ENCODE assay signal across 11 cellular contexts in the genomic region with DNA sequence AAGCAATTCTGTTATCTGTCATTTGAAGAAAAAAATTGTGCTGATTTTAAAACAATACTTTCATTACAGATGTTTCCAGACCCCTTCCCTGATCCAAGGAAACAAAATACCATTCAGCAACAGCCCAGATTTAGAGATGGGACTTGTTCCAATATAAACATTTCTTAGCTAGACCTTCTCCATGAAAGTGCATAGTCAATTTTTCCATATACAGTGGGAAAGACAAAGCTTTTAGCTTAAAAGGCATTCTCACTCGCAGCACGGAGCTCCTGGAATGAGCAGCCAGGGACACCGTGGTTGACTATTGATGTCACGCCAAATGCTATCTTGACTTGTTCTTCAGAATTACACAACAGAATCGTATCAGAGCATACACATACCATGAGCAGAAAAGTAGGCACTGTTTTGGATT. TPM values are rescaled to one million over a fixed set of nuclear protein-coding genes. Genes with fewer than 3 reads are reported as not detected.
A peak's percentile ranks its signal among the peaks of the same experiment; 100 is the strongest.
DNase-seq lines count a peak whose midpoint lies in the region; FAIRE-seq and TF ChIP-seq lines count a peak whose summit lies in the region.
"Had no signal": no experiment of that assay in that cellular context is flagged by ENCODE, and none has a peak within 500 bp of the region (broad histone marks: within the 10 kb centered on the region; RNA-seq: fewer than 3 reads in every experiment).

No MANE protein-coding gene starts in this region.

- H3K4me3 ChIP-seq in mesenchymal stem cell (ENCODE audit: insufficient read depth in 1 of 2, low read depth in 1 of 2, low read length in 2 of 2) (peak overlapping the region in 1 of 2 experiments; percentile 44), transverse colon (no peak overlapping the region), H7 (ENCODE audit: insufficient read depth, low read depth, low read length) (no peak overlapping the region)

- H2AK5ac ChIP-seq in mesenchymal stem cell (ENCODE audit: low read length, severe bottlenecking): no peak overlapping the region

- no peak for TF ChIP-seq EP300 in transverse colon (IDR thresholded peaks at IDR 0.05; ENCODE audit: low read depth)

- TF ChIP-seq POLR2A in transverse colon (IDR thresholded peaks at IDR 0.05): no peak

- FAIRE-seq in endometrium (lab: Jason Lieb, UNC): peak; percentile 93

- no peak overlapping the region for H2AFZ ChIP-seq in mesenchymal stem cell (ENCODE audit: low read depth, low read length)

- no peaks in the 10 kb centered on the region for H3K27me3 ChIP-seq in mesenchymal stem cell (ENCODE audit: control insufficient read depth in 1 of 2, insufficient read depth in 1 of 2, low read length in 2 of 2)
- no peaks in the 10 kb centered on the region for H3K27me3 ChIP-seq in transverse colon
- H3K27me3 ChIP-seq in H7 (ENCODE audit: control insufficient read depth, insufficient read depth, low read length): no peaks in the 10 kb centered on the region

- in situ Hi-C loops in transverse colon (cut with MboI; ENCODE audit: low pct_ligation_motif_present in 1 of 4, low pct_unique_long_range_greater_than_20kb in 1 of 4, low sequenced_read_pairs in 3 of 4): no loop called here

- H3K27ac ChIP-seq in mesenchymal stem cell (ENCODE audit: low read length, poor library complexity, severe bottlenecking) (no peak overlapping the region), transverse colon (peak overlapping the region; percentile 62 to 88 (median 82)), caudate nucleus (ENCODE audit: low read depth, low read length) (no peak overlapping the region)

- no peak overlapping the region for H2BK12ac ChIP-seq in mesenchymal stem cell (ENCODE audit: low read length in 2 of 2)

- intact Hi-C loops in transverse colon (cut with DNase I; ENCODE audit: low total_unique reads): no loop called here

- H4K91ac ChIP-seq in mesenchymal stem cell (ENCODE audit: low read length): no peak overlapping the region

- H2BK15ac ChIP-seq in mesenchymal stem cell (ENCODE audit: low read depth, poor library complexity, severe bottlenecking): no peak overlapping the region

- H4K8ac ChIP-seq in mesenchymal stem cell (ENCODE audit: low read length): no peak overlapping the region

- H3K9me3 ChIP-seq in mesenchymal stem cell (ENCODE audit: control insufficient read depth, low read length): no peaks in the 10 kb centered on the region
- no peaks in the 10 kb centered on the region for H3K9me3 ChIP-seq in transverse colon

- no peak for TF ChIP-seq CTCF in transverse colon (IDR thresholded peaks at IDR 0.05)

- H3K23ac ChIP-seq in mesenchymal stem cell (ENCODE audit: low read length in 2 of 2): no peak overlapping the region

- no peaks in the 10 kb centered on the region for H3K79me1 ChIP-seq in mesenchymal stem cell (replicated peaks; ENCODE audit: low read length, poor library complexity, severe bottlenecking)

- no peak overlapping the region for H3K14ac ChIP-seq in mesenchymal stem cell (ENCODE audit: low read length in 2 of 2)

- WGBS in mesenchymal stem cell: 70% methylated on average over 5 of the region's 5 CpGs
- 54 to 56% methylated on average over 5 of the region's 5 CpGs for WGBS in transverse colon (ENCODE audit: low coverage in 1 of 2), 2 donors

- H3K4me2 ChIP-seq in mesenchymal stem cell (ENCODE audit: low read length, poor library complexity, severe bottlenecking): no peak overlapping the region

- H3K4me1 ChIP-seq in mesenchymal stem cell (ENCODE audit: control insufficient read depth, insufficient read depth, low read depth, low read length): no peaks in the 10 kb centered on the region
- peaks cover 16 to 55% (median 20%) of the 10 kb centered on the region in 4 donors for H3K4me1 ChIP-seq in transverse colon

- no peak overlapping the region for H3K4ac ChIP-seq in mesenchymal stem cell (ENCODE audit: low read depth in 1 of 2, low read length in 2 of 2)

- DNase-seq in RPMI7951 (ENCODE audit: low read depth): peak; percentile 91
- peak; percentile 84 for DNase-seq in mesenchymal stem cell
- DNase-seq in transverse colon: no peak
- DNase-seq in H7: no peak
- DNase-seq in NCI-H526 (lab: John Stamatoyannopoulos, UW): no peak
- no peak for DNase-seq in caudate nucleus (lab: John Stamatoyannopoulos, UW)
- DNase-seq: activated B cell treated with CpG ODN at 0.5 μM for 24 hours; activated naive CD4-positive, alpha-beta T cell treated with anti-CD3 and anti-CD28 coated beads for 36 hours; erythroblast; natural killer cell had no signal

- peak overlapping the region; percentile 83 for H3K9ac ChIP-seq in mesenchymal stem cell (ENCODE audit: low read length)

- H3K36me3 ChIP-seq in mesenchymal stem cell (ENCODE audit: control insufficient read depth in 1 of 2, insufficient read depth in 2 of 2, low read depth in 1 of 2, low read length in 2 of 2): peaks cover 0 to 39% of the 10 kb centered on the region in 2 experiments
- H3K36me3 ChIP-seq in transverse colon: no peaks in the 10 kb centered on the region
- no peaks in the 10 kb centered on the region for H3K36me3 ChIP-seq in H7 (replicated peaks; ENCODE audit: control insufficient read depth, insufficient read depth, low read length)

- H2BK5ac ChIP-seq in mesenchymal stem cell (ENCODE audit: low read depth, low read length, poor library complexity, severe bottlenecking): no peak overlapping the region

- no peak overlapping the region for H2BK120ac ChIP-seq in mesenchymal stem cell (ENCODE audit: low read depth, low read length)

- H3K18ac ChIP-seq in mesenchymal stem cell (ENCODE audit: low read depth in 1 of 2, low read length in 2 of 2): no peak overlapping the region

RNA-seq across cellular contexts. Expression of a gene that starts 21.5 kb away (rescaled TPM):
- total RNA-seq in RPMI7951 (2014; rRNA removed; shearing (Covaris generic)): 7.6 and 7.7 TPM in 2 replicates
- polyA plus RNA-seq in mesenchymal stem cell (2013, experiment 1 of 2): 51.1 TPM
- polyA plus RNA-seq in mesenchymal stem cell (2013, experiment 2 of 2): 47.5 TPM
- total RNA-seq in transverse colon: 10 to 100 TPM; 27.3 to 54.9 (median 40.1) TPM
- total RNA-seq in H7 (2014; rRNA removed; shearing (Covaris generic)): 1.1 and 2.1 TPM in 2 replicates
- total RNA-seq: activated B cell treated with CpG ODN at 0.5 μM for 24 hours; activated naive CD4-positive, alpha-beta T cell treated with anti-CD3 and anti-CD28 coated beads for 36 hours; natural killer cell had no signal

Comparison
In these comparisons a context has a peak if more than half of its experiments do, and no peak if none do; other contexts are left out.
1. DNase-seq: peak in RPMI7951 (single experiment) and mesenchymal stem cell (single experiment); none in transverse colon (single experiment), H7 (single experiment), NCI-H526 (0 of 2) and caudate nucleus (0 of 61).
2. H3K27ac ChIP-seq: peak in transverse colon (4 of 4); none in mesenchymal stem cell (single experiment) and caudate nucleus (single experiment).